ENCODE assay signal across 8 cellular contexts in genomic region chr1:15939181-15940109, GRCh38. TPM values are rescaled to one million over a fixed set of nuclear protein-coding genes. Genes with fewer than 3 reads are reported as not detected.
DNase-seq lines count a peak whose midpoint lies in the region; ATAC-seq and TF ChIP-seq lines count a peak whose summit lies in the region.

No MANE protein-coding gene starts in this region.

- H3K4me3 Mint-ChIP-seq in osteocyte (ENCODE audit: unreplicated experiment), result peak overlapping the region; percentile 30

- no peaks in the 10 kb centered on the region for H3K9me3 ChIP-seq in HAP-1

- H3K27ac Mint-ChIP-seq in osteocyte (ENCODE audit: unreplicated experiment), result peak overlapping the region; percentile 95

- no peaks in the 10 kb centered on the region for H3K27me3 ChIP-seq in HAP-1 (ENCODE audit: low read depth)

- peaks cover 82% of the 10 kb centered on the region for H3K36me3 ChIP-seq in HAP-1 (replicated peaks)

- H3K36me3 Mint-ChIP-seq in osteocyte (ENCODE audit: unreplicated experiment), result peaks cover 35% of the 10 kb centered on the region

- ATAC-seq in omental fat pad (ENCODE audit: low FRiP score), result no peak

- peak overlapping the region; percentile 75 for H3K27ac ChIP-seq in RWPE1
- H3K27ac ChIP-seq in epithelial cell of prostate, result peak overlapping the region; percentile 40

- POLR2A ChIA-PET in RWPE1 (lab: Yijun Ruan, JAX; ENCODE audit: low non-redundant PET), result no interaction called here

- H3K4me1 ChIP-seq in HAP-1, result no peaks in the 10 kb centered on the region

- TF ChIP-seq CTCF in RWPE1 (conservative IDR thresholded peaks at IDR 0.05; ENCODE audit: low read depth) (no peak), osteocyte (IDR thresholded peaks at IDR 0.05) (no peak), omental fat pad (IDR thresholded peaks at IDR 0.05) (no peak)

- CTCF ChIA-PET in RWPE1 (lab: Yijun Ruan, JAX), result no interaction called here

- no peak overlapping the region for H3K4me3 ChIP-seq in HAP-1

- in situ Hi-C loops in HAP-1 (cut with MboI; ENCODE audit: low sequenced_read_pairs), result no loop called here

- H3K9me3 Mint-ChIP-seq in osteocyte (ENCODE audit: unreplicated experiment), result no peaks in the 10 kb centered on the region

- peak; percentile 9 for DNase-seq in CD1c-positive myeloid dendritic cell (ENCODE audit: extremely low spot score)
- no peak for DNase-seq in RWPE1 (ENCODE audit: low spot score)
- no peak for DNase-seq in epithelial cell of prostate (ENCODE audit: low read depth, low spot score)
- DNase-seq in osteocyte (ENCODE audit: extremely low spot score, unreplicated experiment), result peak; percentile 80
- DNase-seq in omental fat pad (ENCODE audit: low spot score), result no peak
- DNase-seq in T-helper 1 cell, result no peak
- DNase-seq in HAP-1 (ENCODE audit: low spot score in 2 of 2), result no peak
- DNase-seq in UCSD-AML1 (lab: John Stamatoyannopoulos, UW; ENCODE audit: unreplicated experiment), result no peak

- peaks cover 40% of the 10 kb centered on the region for H3K4me1 Mint-ChIP-seq in osteocyte (ENCODE audit: unreplicated experiment)

- H3K27me3 Mint-ChIP-seq in osteocyte (ENCODE audit: unreplicated experiment), result no peaks in the 10 kb centered on the region

RNA-seq across cellular contexts. Expression of gene ZBTB17, which starts 36.5 kb away (rescaled TPM):
- 34.7 and 37.2 TPM in 2 replicates for total RNA-seq in osteocyte
- total RNA-seq in omental fat pad, result 10 to 100 TPM; 20.7 to 53.6 (median 27.8) TPM

Comparison
In these comparisons a context has a peak if more than half of its experiments do, and no peak if none do; other contexts are left out.
1. DNase-seq: peak in CD1c-positive myeloid dendritic cell (single experiment) and osteocyte (single experiment); none in RWPE1 (single experiment), epithelial cell of prostate (single experiment), omental fat pad (single experiment), T-helper 1 cell (0 of 5), HAP-1 (0 of 2) and UCSD-AML1 (single experiment).